10 cellular contexts compared by ENCODE assay signal in the genomic region with DNA sequence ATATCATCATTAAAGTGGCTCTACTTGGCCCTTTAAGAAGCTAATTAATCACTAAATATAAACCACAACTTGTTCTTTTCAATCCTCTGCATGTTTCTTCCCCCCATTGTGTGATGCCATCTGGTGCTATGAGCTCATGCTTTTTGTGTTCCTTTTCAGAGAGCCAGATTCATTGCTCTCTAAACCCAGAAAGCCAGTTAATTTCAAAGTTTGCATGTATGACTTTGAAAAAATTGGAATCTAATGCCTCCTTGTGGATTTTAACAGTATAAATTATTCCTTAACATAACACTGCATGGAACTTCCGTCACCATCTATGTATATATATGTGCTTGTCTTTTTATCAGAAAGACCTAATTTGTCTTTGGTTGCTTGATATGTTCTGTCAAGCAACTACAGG. TPM values are rescaled to one million over a fixed set of nuclear protein-coding genes. Genes with fewer than 3 reads are reported as not detected.
DNase-seq lines count a peak whose midpoint lies in the region; ATAC-seq, FAIRE-seq and TF ChIP-seq lines count a peak whose summit lies in the region.
"Had no signal": no experiment of that assay in that cellular context is flagged by ENCODE, and none has a peak within 500 bp of the region (broad histone marks: within the 10 kb centered on the region; RNA-seq: fewer than 3 reads in every experiment).

No MANE protein-coding gene starts in this region.

- no peak overlapping the region for H3K4me3 ChIP-seq in epithelial cell of proximal tubule (ENCODE audit: low read depth, low read length)
- no peak overlapping the region for H3K4me3 ChIP-seq in ovary

- H3K36me3 Mint-ChIP-seq in stimulated activated effector memory CD8-positive, alpha-beta T cell treated with anti-CD3 and anti-CD28 coated beads, Interleukin-12 subunit alpha, Interleukin-12 subunit beta, amount 100 ng/mL, for 72 hours = no peaks in the 10 kb centered on the region

- TF ChIP-seq POLR2A in ovary (IDR thresholded peaks at IDR 0.05) (no peak), GM12891 (IDR thresholded peaks at IDR 0.05; ENCODE audit: low read depth, low read length) (no peak)

- H3K4me3 Mint-ChIP-seq in stimulated activated effector memory CD8-positive, alpha-beta T cell treated with anti-CD3 and anti-CD28 coated beads, Interleukin-12 subunit alpha, Interleukin-12 subunit beta, amount 100 ng/mL, for 72 hours = no peak overlapping the region
- H3K4me3 Mint-ChIP-seq: activated naive CD8-positive, alpha-beta T cell had no signal

- TF ChIP-seq CTCF in epithelial cell of proximal tubule (conservative IDR thresholded peaks at IDR 0.05; ENCODE audit: low read depth, low read length) = peak; percentile 33
- peak in 2 of 3 donors; percentile 40 to 64 for TF ChIP-seq CTCF in ovary (IDR thresholded peaks at IDR 0.05)

- H3K27ac ChIP-seq in ovary = no peak overlapping the region

- WGBS in ovary, 3 donors = 26 to 28% (median 26%) methylated on average over 1 of the region's 1 CpG

- H3K9me3 Mint-ChIP-seq in stimulated activated effector memory CD8-positive, alpha-beta T cell treated with anti-CD3 and anti-CD28 coated beads, Interleukin-12 subunit alpha, Interleukin-12 subunit beta, amount 100 ng/mL, for 72 hours = peaks cover 14% of the 10 kb centered on the region

- ATAC-seq in stimulated activated effector memory CD8-positive, alpha-beta T cell treated with anti-CD3 and anti-CD28 coated beads, Interleukin-12 subunit alpha, Interleukin-12 subunit beta, amount 100 ng/mL, for 72 hours = no peak

- FAIRE-seq in GM12891 (lab: Jason Lieb, UNC) = no peak
- FAIRE-seq: H1 had no signal

- no peaks in the 10 kb centered on the region for H3K27me3 ChIP-seq in ovary

- intact Hi-C loops in ovary (cut with DNase I) = no loop called here

- no peaks in the 10 kb centered on the region for H3K4me1 Mint-ChIP-seq in stimulated activated effector memory CD8-positive, alpha-beta T cell treated with anti-CD3 and anti-CD28 coated beads, Interleukin-12 subunit alpha, Interleukin-12 subunit beta, amount 100 ng/mL, for 72 hours

- no peak overlapping the region for H3K27ac Mint-ChIP-seq in stimulated activated effector memory CD8-positive, alpha-beta T cell treated with anti-CD3 and anti-CD28 coated beads, Interleukin-12 subunit alpha, Interleukin-12 subunit beta, amount 100 ng/mL, for 72 hours
- H3K27ac Mint-ChIP-seq: activated naive CD8-positive, alpha-beta T cell had no signal

- TF ChIP-seq EP300 in ovary (IDR thresholded peaks at IDR 0.05) = no peak

- DNase-seq in DMS114 treated with DMSO at 0.1 percent for 48 hours (lab: John Stamatoyannopoulos, UW; ENCODE audit: unreplicated experiment) (peak; percentile 2), NCI-H2171 (lab: John Stamatoyannopoulos, UW) (peak; percentile 34), epithelial cell of proximal tubule (ENCODE audit: low read depth) (peak; percentile 39), ovary (no peak), GM12891 (ENCODE audit: insufficient read length, low spot score) (no peak), D341Med (ENCODE audit: low spot score) (no peak)
- DNase-seq in stimulated activated CD4-positive, alpha-beta T cell treated with anti-CD3 and anti-CD28 coated beads, Interleukin-4, amount 100 ng/mL, for 1 hour = no peak
- DNase-seq in stimulated activated effector memory CD8-positive, alpha-beta T cell treated with anti-CD3 and anti-CD28 coated beads, Interleukin-12 subunit alpha, Interleukin-12 subunit beta, amount 100 ng/mL, for 72 hours (ENCODE audit: low spot score in 2 of 2) = no peak

- no peaks in the 10 kb centered on the region for H3K9me3 ChIP-seq in ovary

- H3K4me1 ChIP-seq in ovary (ENCODE audit: insufficient read depth) = no peaks in the 10 kb centered on the region

- no peaks in the 10 kb centered on the region for H3K36me3 ChIP-seq in ovary

TF ChIP-seq in GM12891, 5 proteins besides CTCF, POLR2A, EP300 and RAD21:
- TF ChIP-seq TAF1 (IDR thresholded peaks at IDR 0.05; ENCODE audit: low read depth, low read length) (no peak), POU2F2 (IDR thresholded peaks at IDR 0.05; ENCODE audit: low read depth, low read length) (no peak), PAX5 (IDR thresholded peaks at IDR 0.05; ENCODE audit: insufficient read depth, low read length, severe bottlenecking) (no peak), POLR2AphosphoS5 (IDR thresholded peaks at IDR 0.05; ENCODE audit: low read depth, low read length) (no peak), SPI1 (IDR thresholded peaks at IDR 0.05; ENCODE audit: low read depth, low read length) (no peak)

RNA-seq across cellular contexts. Expression of gene TMEM178A, which starts 31.1 kb away (rescaled TPM):
- 2.8 and 2.9 TPM in 2 replicates for total RNA-seq in epithelial cell of proximal tubule
- total RNA-seq in ovary = 1 to 10 TPM; 1.7 to 3.1 (median 2.6) TPM
- 1 to 10 TPM; 2.0 to 7.0 TPM for polyA plus RNA-seq in ovary
- 0.89 TPM for polyA plus RNA-seq in GM12891 (2012; ENCODE audit: low read depth, missing spikeins)

Comparison
In these comparisons a context has a peak if more than half of its experiments do, and no peak if none do; other contexts are left out.
1. DNase-seq: peak in DMS114 treated with DMSO at 0.1 percent for 48 hours (single experiment), NCI-H2171 (single experiment) and epithelial cell of proximal tubule (single experiment); none in ovary (0 of 5), stimulated activated CD4-positive, alpha-beta T cell treated with anti-CD3 and anti-CD28 coated beads, Interleukin-4, amount 100 ng/mL, for 1 hour (single experiment), stimulated activated effector memory CD8-positive, alpha-beta T cell treated with anti-CD3 and anti-CD28 coated beads, Interleukin-12 subunit alpha, Interleukin-12 subunit beta, amount 100 ng/mL, for 72 hours (0 of 2), GM12891 (single experiment) and D341Med (single experiment).